1 cellular context compared by ENCODE assay signal in the genomic region with DNA sequence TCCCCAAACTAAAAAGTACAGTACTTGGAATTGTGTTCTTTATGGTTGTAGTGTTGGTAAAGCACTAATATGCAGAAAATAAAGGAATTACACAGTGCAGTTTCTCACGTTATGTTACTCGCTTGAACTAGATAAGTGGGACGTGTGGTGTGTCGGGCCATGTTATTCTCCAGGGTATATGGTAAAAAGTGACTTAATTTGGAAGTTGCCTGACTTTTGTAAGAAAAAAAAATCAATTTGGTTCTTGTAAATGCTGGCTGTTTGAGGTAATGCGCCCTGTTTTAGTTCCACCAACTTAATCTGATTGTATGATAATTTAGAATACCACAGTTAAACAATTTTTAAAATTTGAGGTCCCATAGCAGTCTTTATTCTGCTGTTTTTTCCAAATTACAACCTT.
TF ChIP-seq lines count a peak whose summit lies in the region.

No MANE protein-coding gene starts in this region.

TF ChIP-seq in SK-N-SH, 30 proteins besides CTCF, POLR2A, EP300 and RAD21 (continued from another document):
- TF ChIP-seq, protein P1, sequence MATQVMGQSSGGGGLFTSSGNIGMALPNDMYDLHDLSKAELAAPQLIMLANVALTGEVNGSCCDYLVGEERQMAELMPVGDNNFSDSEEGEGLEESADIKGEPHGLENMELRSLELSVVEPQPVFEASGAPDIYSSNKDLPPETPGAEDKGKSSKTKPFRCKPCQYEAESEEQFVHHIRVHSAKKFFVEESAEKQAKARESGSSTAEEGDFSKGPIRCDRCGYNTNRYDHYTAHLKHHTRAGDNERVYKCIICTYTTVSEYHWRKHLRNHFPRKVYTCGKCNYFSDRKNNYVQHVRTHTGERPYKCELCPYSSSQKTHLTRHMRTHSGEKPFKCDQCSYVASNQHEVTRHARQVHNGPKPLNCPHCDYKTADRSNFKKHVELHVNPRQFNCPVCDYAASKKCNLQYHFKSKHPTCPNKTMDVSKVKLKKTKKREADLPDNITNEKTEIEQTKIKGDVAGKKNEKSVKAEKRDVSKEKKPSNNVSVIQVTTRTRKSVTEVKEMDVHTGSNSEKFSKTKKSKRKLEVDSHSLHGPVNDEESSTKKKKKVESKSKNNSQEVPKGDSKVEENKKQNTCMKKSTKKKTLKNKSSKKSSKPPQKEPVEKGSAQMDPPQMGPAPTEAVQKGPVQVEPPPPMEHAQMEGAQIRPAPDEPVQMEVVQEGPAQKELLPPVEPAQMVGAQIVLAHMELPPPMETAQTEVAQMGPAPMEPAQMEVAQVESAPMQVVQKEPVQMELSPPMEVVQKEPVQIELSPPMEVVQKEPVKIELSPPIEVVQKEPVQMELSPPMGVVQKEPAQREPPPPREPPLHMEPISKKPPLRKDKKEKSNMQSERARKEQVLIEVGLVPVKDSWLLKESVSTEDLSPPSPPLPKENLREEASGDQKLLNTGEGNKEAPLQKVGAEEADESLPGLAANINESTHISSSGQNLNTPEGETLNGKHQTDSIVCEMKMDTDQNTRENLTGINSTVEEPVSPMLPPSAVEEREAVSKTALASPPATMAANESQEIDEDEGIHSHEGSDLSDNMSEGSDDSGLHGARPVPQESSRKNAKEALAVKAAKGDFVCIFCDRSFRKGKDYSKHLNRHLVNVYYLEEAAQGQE (IDR thresholded peaks at IDR 0.05; ENCODE audit: low read depth, low read length), result no peak
- no peak for TF ChIP-seq NRF1 (IDR thresholded peaks at IDR 0.05; ENCODE audit: low read depth, low read length)
- TF ChIP-seq FOSL2 (IDR thresholded peaks at IDR 0.05; ENCODE audit: borderline replicate concordance, low read depth), result no peak
- TF ChIP-seq, protein P2, sequence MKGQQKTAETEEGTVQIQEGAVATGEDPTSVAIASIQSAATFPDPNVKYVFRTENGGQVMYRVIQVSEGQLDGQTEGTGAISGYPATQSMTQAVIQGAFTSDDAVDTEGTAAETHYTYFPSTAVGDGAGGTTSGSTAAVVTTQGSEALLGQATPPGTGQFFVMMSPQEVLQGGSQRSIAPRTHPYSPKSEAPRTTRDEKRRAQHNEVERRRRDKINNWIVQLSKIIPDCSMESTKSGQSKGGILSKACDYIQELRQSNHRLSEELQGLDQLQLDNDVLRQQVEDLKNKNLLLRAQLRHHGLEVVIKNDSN (IDR thresholded peaks at IDR 0.05; ENCODE audit: borderline replicate concordance, low read depth), result no peak
- no peak for TF ChIP-seq POLR2AphosphoS5 (IDR thresholded peaks at IDR 0.05; ENCODE audit: low read depth, low read length)
- TF ChIP-seq MEF2A (IDR thresholded peaks at IDR 0.05; ENCODE audit: borderline replicate concordance, low read depth), result no peak
